ENCODE assay signal across 1 cellular context in genomic region chr16:83813818-83814653, GRCh38.
A peak's percentile ranks its signal among the peaks of the same experiment; 100 is the strongest.
TF ChIP-seq lines count a peak whose summit lies in the region.

No MANE protein-coding gene starts in this region.

TF ChIP-seq in GM12878, 131 proteins besides CTCF, POLR2A, EP300 and RAD21 (continued from another document):
- TF ChIP-seq ZNF592 (IDR thresholded peaks at IDR 0.05) (no peak), TCF12 (IDR thresholded peaks at IDR 0.05; ENCODE audit: low read depth, low read length) (peak; percentile 95), TCF3 (IDR thresholded peaks at IDR 0.05; ENCODE audit: borderline replicate concordance, insufficient read depth, low read depth, low read length) (peak; percentile 92), SIN3A (IDR thresholded peaks at IDR 0.05; ENCODE audit: low read depth, low read length) (no peak), CBFB (IDR thresholded peaks at IDR 0.05; ENCODE audit: low read depth) (no peak), ZZZ3 (IDR thresholded peaks at IDR 0.05; ENCODE audit: control insufficient read depth, insufficient read length, low read depth) (no peak), ZNF622 (IDR thresholded peaks at IDR 0.05) (no peak), MYB (IDR thresholded peaks at IDR 0.05; ENCODE audit: borderline replicate concordance, low read depth, low read length) (no peak), POU2F2 (IDR thresholded peaks at IDR 0.05; ENCODE audit: borderline replicate concordance, low read depth, low read length) (no peak), SREBF2 (IDR thresholded peaks at IDR 0.05; ENCODE audit: low read length) (no peak), RELA (IDR thresholded peaks at IDR 0.05; ENCODE audit: borderline replicate concordance, partially characterized antibody) (no peak), IKZF1 (conservative IDR thresholded peaks at IDR 0.05) (no peak), ZBTB33 (IDR thresholded peaks at IDR 0.05) (peak; percentile 82; the same call in 1 of the 2 replicates), SMAD5 (IDR thresholded peaks at IDR 0.05; ENCODE audit: low read depth) (no peak), MLLT1 (IDR thresholded peaks at IDR 0.05) (no peak), MAX (IDR thresholded peaks at IDR 0.05; ENCODE audit: low read depth, low read length) (no peak), NFIC (IDR thresholded peaks at IDR 0.05; ENCODE audit: low read depth, low read length) (no peak), SKIL (IDR thresholded peaks at IDR 0.05; ENCODE audit: low read depth, poor library complexity, severe bottlenecking) (no peak), NR2C2 (IDR thresholded peaks at IDR 0.05; ENCODE audit: borderline replicate concordance, control insufficient read depth, insufficient read length, low read depth) (no peak), JUND (IDR thresholded peaks at IDR 0.05; ENCODE audit: low read depth, low read length) (no peak), HSF1 (IDR thresholded peaks at IDR 0.05; ENCODE audit: low read depth, low read length) (no peak), NR2F1 (conservative IDR thresholded peaks at IDR 0.05) (peak; percentile 53; the same call in 1 of the 2 replicates), PML (IDR thresholded peaks at IDR 0.05; ENCODE audit: low read length) (no peak)
- TF ChIP-seq, protein P1, sequence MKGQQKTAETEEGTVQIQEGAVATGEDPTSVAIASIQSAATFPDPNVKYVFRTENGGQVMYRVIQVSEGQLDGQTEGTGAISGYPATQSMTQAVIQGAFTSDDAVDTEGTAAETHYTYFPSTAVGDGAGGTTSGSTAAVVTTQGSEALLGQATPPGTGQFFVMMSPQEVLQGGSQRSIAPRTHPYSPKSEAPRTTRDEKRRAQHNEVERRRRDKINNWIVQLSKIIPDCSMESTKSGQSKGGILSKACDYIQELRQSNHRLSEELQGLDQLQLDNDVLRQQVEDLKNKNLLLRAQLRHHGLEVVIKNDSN (IDR thresholded peaks at IDR 0.05; ENCODE audit: borderline replicate concordance, extremely low read length, insufficient read depth, low read depth, low read length), result no peak
